ENCODE assay signal across 19 cellular contexts in genomic region chr17:5840811-5841446, GRCh38.
"Had no signal": no experiment of that assay in that cellular context is flagged by ENCODE, and none has a peak within 500 bp of the region (broad histone marks: within the 10 kb centered on the region; RNA-seq: fewer than 3 reads in every experiment).

No MANE protein-coding gene starts in this region.

- H3K4me1 Mint-ChIP-seq: activated naive CD4-positive, alpha-beta T cell treated with anti-CD3 and anti-CD28 coated beads, Interleukin-2, amount 50 U/mL, for 24 hours had no signal

- H3K4me1 ChIP-seq: breast epithelium, left lung, right atrium auricular region, thyroid gland had no signal

- H3K9me3 ChIP-seq: breast epithelium, left lung, right atrium auricular region, thyroid gland had no signal

- H3K4me3 Mint-ChIP-seq: activated naive CD4-positive, alpha-beta T cell treated with anti-CD3 and anti-CD28 coated beads, Interleukin-2, amount 50 U/mL, for 24 hours; nephron progenitor cell; T-helper 2 cell treated with Interferon-gamma antibody and Interleukin-4, amounts not matched to agents 5 μg/mL and 100 μg/mL, for 36 hours had no signal

- FAIRE-seq: astrocyte, islet of Langerhans had no signal

- H3K4me3 ChIP-seq: breast epithelium, hepatocyte, left lung, right atrium auricular region, thyroid gland had no signal

- ATAC-seq: activated CD4-positive, CD25-positive, alpha-beta regulatory T cell treated with anti-CD3 and anti-CD28 coated beads, Interleukin-2, amount 50 U/mL, for 24 hours; left lung had no signal

- H3K27me3 ChIP-seq: breast epithelium, hepatocyte, left lung, right atrium auricular region, thyroid gland had no signal

- H3K27ac Mint-ChIP-seq: activated naive CD4-positive, alpha-beta T cell treated with anti-CD3 and anti-CD28 coated beads, Interleukin-2, amount 50 U/mL, for 24 hours; nephron progenitor cell; progenitor cell of endocrine pancreas; T-helper 2 cell treated with Interferon-gamma antibody and Interleukin-4, amounts not matched to agents 5 μg/mL and 100 μg/mL, for 36 hours had no signal

- H3K4me2 ChIP-seq: hepatocyte had no signal

- H3K9me3 Mint-ChIP-seq: activated naive CD4-positive, alpha-beta T cell treated with anti-CD3 and anti-CD28 coated beads, Interleukin-2, amount 50 U/mL, for 24 hours; nephron progenitor cell; T-helper 2 cell treated with Interferon-gamma antibody and Interleukin-4, amounts not matched to agents 5 μg/mL and 100 μg/mL, for 36 hours had no signal

- H3K27ac ChIP-seq: breast epithelium, hepatocyte, left lung, right atrium auricular region, thyroid gland had no signal

- H3K79me2 ChIP-seq: hepatocyte had no signal

- H3K36me3 Mint-ChIP-seq: activated naive CD4-positive, alpha-beta T cell treated with anti-CD3 and anti-CD28 coated beads, Interleukin-2, amount 50 U/mL, for 24 hours had no signal

- H3K27me3 Mint-ChIP-seq: activated naive CD4-positive, alpha-beta T cell treated with anti-CD3 and anti-CD28 coated beads, Interleukin-2, amount 50 U/mL, for 24 hours; progenitor cell of endocrine pancreas had no signal

- H3K36me3 ChIP-seq: breast epithelium, left lung, right atrium auricular region, thyroid gland had no signal

- H2AFZ ChIP-seq: hepatocyte had no signal

- DNase-seq: activated gamma-delta T cell; effector CD4-positive, alpha-beta T cell; left lung; mammary epithelial cell; midbrain; nephron progenitor cell; stimulated activated CD4-positive, alpha-beta T cell treated with anti-CD3 and anti-CD28 coated beads, Interleukin-12 subunit alpha, Interleukin-12 subunit beta, amount 100 ng/mL, for 4 hours; stimulated activated CD4-positive, alpha-beta T cell treated with anti-CD3 and anti-CD28 coated beads, Interleukin-1b, Interleukin-23, amount 100 ng/mL, for 48 hours; stimulated activated naive CD4-positive, alpha-beta T cell treated with Interleukin-2 at 50 U/mL for 16 hours; thyroid gland had no signal
